11 cellular contexts compared by ENCODE assay signal in the genomic region with DNA sequence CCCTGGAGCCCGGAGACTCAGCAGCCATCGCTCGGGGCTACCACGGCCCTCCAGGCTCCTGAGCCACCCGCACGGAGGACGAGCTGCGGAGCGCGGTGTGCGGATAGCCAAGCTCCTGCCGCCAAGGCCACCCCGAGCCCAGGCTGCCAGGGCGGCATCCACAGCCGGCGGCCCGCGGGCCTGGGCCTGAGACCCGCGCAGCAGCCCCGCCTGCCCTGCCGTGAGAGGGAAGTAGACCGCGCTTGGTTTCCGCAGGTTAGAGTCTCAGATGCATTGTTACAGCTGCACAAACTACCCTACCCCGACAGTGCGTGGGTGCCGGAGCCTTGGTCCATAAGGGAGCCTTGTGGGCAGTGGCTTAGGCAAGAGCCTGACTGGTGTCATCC.
A peak's percentile ranks its signal among the peaks of the same experiment; 100 is the strongest.
DNase-seq lines count a peak whose midpoint lies in the region; ATAC-seq and TF ChIP-seq lines count a peak whose summit lies in the region.
"Had no signal": no experiment of that assay in that cellular context is flagged by ENCODE, and none has a peak within 500 bp of the region (broad histone marks: within the 10 kb centered on the region; RNA-seq: fewer than 3 reads in every experiment).

No MANE protein-coding gene starts in this region.

- in situ Hi-C loops in GM13976 (cut with MboI; ENCODE audit: low sequenced_read_pairs, unreplicated experiment) = no loop called here

- no peak for TF ChIP-seq POLR2A in lower leg skin (IDR thresholded peaks at IDR 0.05)

- TF ChIP-seq CTCF in GM13976 (IDR thresholded peaks at IDR 0.05; ENCODE audit: borderline replicate concordance, control extremely low read depth, extremely low read depth, insufficient read depth, missing control alignments) (no peak), lower leg skin (IDR thresholded peaks at IDR 0.05) (no peak), PC-9 (conservative IDR thresholded peaks at IDR 0.05) (no peak)

- no peak for ATAC-seq in activated T-cell treated with anti-CD3 and anti-CD28 coated beads, Interleukin-2, amount 50 U/mL, for 4 hours
- ATAC-seq: PC-3 had no signal

- H3K9me3 Mint-ChIP-seq in activated T-cell treated with anti-CD3 and anti-CD28 coated beads, Interleukin-2, amount 50 U/mL, for 4 hours = no peaks in the 10 kb centered on the region

- no peaks in the 10 kb centered on the region for H3K36me3 Mint-ChIP-seq in activated T-cell treated with anti-CD3 and anti-CD28 coated beads, Interleukin-2, amount 50 U/mL, for 4 hours (ENCODE audit: insufficient read depth)

- no peaks in the 10 kb centered on the region for H4K20me1 ChIP-seq in PC-9 (ENCODE audit: insufficient read depth)

- POLR2A ChIA-PET in PC-9 (lab: Charles Lee; ENCODE audit: unreplicated experiment) = no interaction called here

- 40 to 45% methylated on average over 11 to 27 of the region's 28 CpGs for WGBS in lower leg skin, 2 donors

- H3F3A ChIP-seq in PC-9 (ENCODE audit: insufficient read depth, low read depth) = no peaks in the 10 kb centered on the region

- H3K9me2 ChIP-seq in PC-9 (ENCODE audit: insufficient read depth) = no peaks in the 10 kb centered on the region

- H3K27ac ChIP-seq in iPS-20b (ENCODE audit: low read length) = no peak overlapping the region
- H3K27ac ChIP-seq in PC-9 = no peak overlapping the region

- H3K4me2 ChIP-seq in skeletal muscle satellite cell (ENCODE audit: low read length) (peak overlapping the region; percentile 88), PC-9 (no peak overlapping the region)

- peaks cover 42% of the 10 kb centered on the region for H3K27me3 Mint-ChIP-seq in activated T-cell treated with anti-CD3 and anti-CD28 coated beads, Interleukin-2, amount 50 U/mL, for 4 hours (ENCODE audit: low read depth)

- intact Hi-C loops in lower leg skin (cut with DNase I; ENCODE audit: low total_unique reads) (no loop called here), PC-9 (cut with micrococcal nuclease; ENCODE audit: unreplicated experiment) (no loop called here)

- no peaks in the 10 kb centered on the region for H3K79me2 ChIP-seq in PC-9 (ENCODE audit: low read depth)

- peaks cover 9% of the 10 kb centered on the region for H3K4me1 Mint-ChIP-seq in activated T-cell treated with anti-CD3 and anti-CD28 coated beads, Interleukin-2, amount 50 U/mL, for 4 hours (ENCODE audit: low read depth)

- peak; percentile 50 for DNase-seq in GM13976 (ENCODE audit: low spot score)
- DNase-seq in NT2/D1 (ENCODE audit: low read depth, low spot score) = no peak
- DNase-seq in lower leg skin (ENCODE audit: low spot score in 2 of 2) = no peak
- no peak for DNase-seq in activated T-cell treated with anti-CD3 and anti-CD28 coated beads, Interleukin-2, amount 50 U/mL, for 4 hours
- DNase-seq in DMS79 treated with DMSO at 0.1 percent for 48 hours (lab: John Stamatoyannopoulos, UW) = no peak
- no peak for DNase-seq in PC-9
- DNase-seq: activated CD4-positive, CD25-positive, alpha-beta regulatory T cell treated with anti-CD3 and anti-CD28 coated beads, Interleukin-2, amount 50 U/mL, for 72 hours; COR-L47; PC-3 had no signal

- H3K36me3 ChIP-seq in NT2/D1 (ENCODE audit: insufficient read depth, insufficient read length, low read length) = no peaks in the 10 kb centered on the region
- no peaks in the 10 kb centered on the region for H3K36me3 ChIP-seq in iPS-20b (ENCODE audit: insufficient read depth, low read depth, low read length)
- no peaks in the 10 kb centered on the region for H3K36me3 ChIP-seq in skeletal muscle satellite cell (ENCODE audit: insufficient read depth, low read length)
- no peaks in the 10 kb centered on the region for H3K36me3 ChIP-seq in PC-9 (ENCODE audit: low read depth)

- H3K27me3 ChIP-seq in NT2/D1 (ENCODE audit: insufficient read depth, insufficient read length) (no peaks in the 10 kb centered on the region), iPS-20b (ENCODE audit: insufficient read depth, low read length) (peaks cover 17% of the 10 kb centered on the region), skeletal muscle satellite cell (ENCODE audit: control insufficient read depth, insufficient read depth, low read length) (no peaks in the 10 kb centered on the region), PC-9 (ENCODE audit: insufficient read depth, low read depth) (no peaks in the 10 kb centered on the region; the same call in 1 of the 2 replicates)

- H3K9me3 ChIP-seq in NT2/D1 (ENCODE audit: insufficient read depth, low read length) (no peaks in the 10 kb centered on the region; the same call in 1 of the 2 replicates), iPS-20b (ENCODE audit: insufficient read depth, low read depth, low read length) (no peaks in the 10 kb centered on the region), skeletal muscle satellite cell (replicated peaks; ENCODE audit: low read length) (no peaks in the 10 kb centered on the region), PC-9 (ENCODE audit: insufficient read depth, low read depth) (no peaks in the 10 kb centered on the region)

- BruUV-seq in PC-9 (replicated peaks; lab: Mats Ljungman, UMichigan) = no TSS peak

- CTCF ChIA-PET in PC-9 (lab: Charles Lee) = no interaction called here

- H2AFZ ChIP-seq in PC-9 = no peak overlapping the region

- H3K4me1 ChIP-seq in NT2/D1 (ENCODE audit: insufficient read depth, insufficient read length) = no peaks in the 10 kb centered on the region
- peaks cover 5% of the 10 kb centered on the region; the same call in 1 of the 2 replicates for H3K4me1 ChIP-seq in iPS-20b (ENCODE audit: insufficient read depth, low read length)
- no peaks in the 10 kb centered on the region for H3K4me1 ChIP-seq in skeletal muscle satellite cell (ENCODE audit: control insufficient read depth, insufficient read depth, low read length)
- H3K4me1 ChIP-seq in PC-9 (replicated peaks; ENCODE audit: insufficient read depth) = no peaks in the 10 kb centered on the region

- no peak overlapping the region for H3K4me3 Mint-ChIP-seq in activated T-cell treated with anti-CD3 and anti-CD28 coated beads, Interleukin-2, amount 50 U/mL, for 4 hours

- H3K4me3 ChIP-seq in NT2/D1 (ENCODE audit: insufficient read length, low read depth) (peak overlapping the region; percentile 37), iPS-20b (ENCODE audit: low read length) (peak overlapping the region; percentile 58), skeletal muscle satellite cell (ENCODE audit: low read length) (peak overlapping the region; percentile 73), lower leg skin (ENCODE audit: low read depth, poor library complexity, severe bottlenecking) (no peak overlapping the region), PC-9 (no peak overlapping the region)

- peak overlapping the region; percentile 56 for H3K9ac ChIP-seq in NT2/D1 (ENCODE audit: insufficient read length, low read depth)
- H3K9ac ChIP-seq in iPS-20b (ENCODE audit: low read depth, low read length) = no peak overlapping the region
- H3K9ac ChIP-seq in skeletal muscle satellite cell (ENCODE audit: low read depth, low read length) = peak overlapping the region; percentile 67

Comparison
In these comparisons a context has a peak if more than half of its experiments do, and no peak if none do; other contexts are left out.
1. H3K4me3 ChIP-seq: peak in NT2/D1 (single experiment), iPS-20b (single experiment) and skeletal muscle satellite cell (single experiment); none in lower leg skin (single experiment) and PC-9 (single experiment).